In the genomic region with DNA sequence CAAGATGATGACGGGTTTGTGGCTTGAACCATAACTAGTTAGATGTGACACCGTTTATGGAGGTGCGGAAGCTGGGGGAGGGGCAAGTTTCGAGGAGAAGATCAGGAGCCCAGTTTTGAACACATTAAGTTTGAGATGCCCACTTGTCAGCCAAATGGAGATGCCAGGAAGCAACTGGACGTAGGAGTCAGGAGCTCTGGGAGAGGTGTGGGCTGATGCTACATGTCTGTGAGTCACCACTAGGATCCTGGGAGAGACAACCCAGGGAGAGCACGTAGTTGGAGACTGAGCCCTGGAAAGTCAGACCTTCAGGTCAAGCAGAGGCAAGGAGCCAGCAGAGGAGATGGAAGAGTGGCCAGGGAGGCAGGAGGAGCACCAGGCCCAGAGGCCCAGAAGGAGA, we compare ENCODE assay signal across 11 cellular contexts. TPM values are rescaled to one million over a fixed set of nuclear protein-coding genes. Genes with fewer than 3 reads are reported as not detected.
A peak's percentile ranks its signal among the peaks of the same experiment; 100 is the strongest.
DNase-seq lines count a peak whose midpoint lies in the region; ATAC-seq, FAIRE-seq and TF ChIP-seq lines count a peak whose summit lies in the region.
"Had no signal": no experiment of that assay in that cellular context is flagged by ENCODE, and none has a peak within 500 bp of the region (broad histone marks: within the 10 kb centered on the region; RNA-seq: fewer than 3 reads in every experiment).

No MANE protein-coding gene starts in this region.

- in situ Hi-C loops in IMR-90 (cut with MboI; ENCODE audit: low sequenced_read_pairs) = no loop called here
- in situ Hi-C loops in mammary epithelial cell (cut with MboI; ENCODE audit: low sequenced_read_pairs in 2 of 2) = no loop called here
- in situ Hi-C loops in HepG2 (cut with HindIII; ENCODE audit: extremely low pct_ligation_motif_present, low pct_unique_long_range_greater_than_20kb) = no loop called here

- no peaks in the 10 kb centered on the region for H3K9me3 ChIP-seq in BLaER1
- no peaks in the 10 kb centered on the region for H3K9me3 ChIP-seq in IMR-90 (ENCODE audit: control insufficient read depth, insufficient read depth, low read length)
- no peaks in the 10 kb centered on the region for H3K9me3 ChIP-seq in mammary epithelial cell (replicated peaks; ENCODE audit: insufficient read depth, low read length)
- H3K9me3 ChIP-seq in HepG2 (ENCODE audit: low read length) = no peaks in the 10 kb centered on the region
- H3K9me3 ChIP-seq in neural progenitor cell (ENCODE audit: low read depth) = no peaks in the 10 kb centered on the region

- no peak; the same call in 1 of the 2 replicates for TF ChIP-seq RAD21 in IMR-90 (IDR thresholded peaks at IDR 0.05; ENCODE audit: low read length)
- no peak for TF ChIP-seq RAD21 in HepG2 (CRISPR knock-in tag; IDR thresholded peaks at IDR 0.05)

- peak overlapping the region; percentile 99 for H4K91ac ChIP-seq in IMR-90 (ENCODE audit: insufficient read depth, low read depth, low read length)

- H3K79me2 ChIP-seq in mammary epithelial cell (ENCODE audit: insufficient read depth, low read length) (peaks cover 16% of the 10 kb centered on the region), HepG2 (ENCODE audit: insufficient read depth, low read length) (no peaks in the 10 kb centered on the region), neural progenitor cell (ENCODE audit: low read depth) (no peaks in the 10 kb centered on the region)

- H2BK120ac ChIP-seq in IMR-90 (ENCODE audit: low read depth, low read length) = peak overlapping the region; percentile 99

- H2BK15ac ChIP-seq in IMR-90 (ENCODE audit: low read depth, low read length) = peak overlapping the region; percentile 97; the same call in 2 of the 3 replicates

- H3K4me3 Mint-ChIP-seq in neural progenitor cell = no peak overlapping the region

- FAIRE-seq in HepG2 (lab: Jason Lieb, UNC) = no peak

- WGBS in IMR-90 (ENCODE audit: extremely low coverage in 2 of 2, insufficient read length in 1 of 2), 2 experiments = 62% methylated on average over 5 of the region's 6 CpGs; no CpG with 5 or more reads in 1 of the 2 experiments
- WGBS in mammary epithelial cell (ENCODE audit: low coverage, missing lambda C conversion rate) = 60% methylated on average over 6 of the region's 6 CpGs
- WGBS in HepG2 (ENCODE audit: low lambda C conversion rate) = 93% methylated on average over 6 of the region's 6 CpGs

- BruUV-seq in IMR-90 (replicated peaks; lab: Mats Ljungman, UMichigan) (no TSS peak), mammary epithelial cell (replicated peaks; lab: Mats Ljungman, UMichigan) (no TSS peak), HepG2 (replicated peaks; lab: Mats Ljungman, UMichigan) (no TSS peak)

- no peak overlapping the region for H3K4me3 ChIP-seq in BLaER1
- H3K4me3 ChIP-seq in IMR-90 (ENCODE audit: insufficient read depth, low read depth, low read length) = no peak overlapping the region
- H3K4me3 ChIP-seq in mammary epithelial cell (replicated peaks in 1 of 3; ENCODE audit: insufficient read depth in 1 of 3, low read depth in 2 of 3, low read length in 3 of 3) = no peak overlapping the region
- H3K4me3 ChIP-seq in HepG2 (replicated peaks in 1 of 3; ENCODE audit: insufficient read depth in 1 of 3, low read depth in 2 of 3, low read length in 3 of 3) = no peak overlapping the region
- no peak overlapping the region for H3K4me3 ChIP-seq in neural progenitor cell

- H3K27ac ChIP-seq in BLaER1 = no peak overlapping the region
- H3K27ac ChIP-seq in IMR-90 (ENCODE audit: insufficient read depth, low read length) = peak overlapping the region; percentile 87
- peak overlapping the region; percentile 82 for H3K27ac ChIP-seq in mammary epithelial cell (ENCODE audit: insufficient read depth, low read depth, low read length)
- H3K27ac ChIP-seq in HepG2 (ENCODE audit: extremely low read length, insufficient read depth, low read length) = peak overlapping the region; percentile 19
- H3K27ac ChIP-seq in neural progenitor cell = no peak overlapping the region

- H3K18ac ChIP-seq in IMR-90 (ENCODE audit: low read depth, low read length) = peak overlapping the region; percentile 95

- H3K79me1 ChIP-seq in IMR-90 (ENCODE audit: low read depth in 1 of 2, low read length in 2 of 2) = peaks cover 33 to 91% of the 10 kb centered on the region in 2 experiments; a peak in 3 of 4 replicates

- H3K36me3 Mint-ChIP-seq in neural progenitor cell = peaks cover 10% of the 10 kb centered on the region

- H4K20me1 ChIP-seq in BLaER1 (no peaks in the 10 kb centered on the region), IMR-90 (ENCODE audit: insufficient read depth, low read length) (peaks cover 13% of the 10 kb centered on the region), mammary epithelial cell (ENCODE audit: insufficient read depth, low read length) (no peaks in the 10 kb centered on the region), HepG2 (ENCODE audit: insufficient read depth, low read length) (peaks cover 34% of the 10 kb centered on the region; the same call in 1 of the 2 replicates), neural progenitor cell (ENCODE audit: low read depth) (no peaks in the 10 kb centered on the region)

- peaks cover 2% of the 10 kb centered on the region for H3K27me3 Mint-ChIP-seq in neural progenitor cell (ENCODE audit: insufficient read depth, low read depth)

- TF ChIP-seq POLR2A in IMR-90 (IDR thresholded peaks at IDR 0.05; ENCODE audit: low read depth, low read length) = no peak; the same call in 1 of the 2 replicates
- TF ChIP-seq POLR2A in HepG2 (IDR thresholded peaks at IDR 0.05; ENCODE audit: insufficient read depth in 1 of 2, low read depth in 2 of 2, low read length in 2 of 2) = no peak

- H3K56ac ChIP-seq in IMR-90 (ENCODE audit: extremely low read depth, insufficient read depth, low read length) = peak overlapping the region; percentile 39; the same call in 1 of the 2 replicates

- H3K14ac ChIP-seq in IMR-90 (replicated peaks; ENCODE audit: low read depth, low read length) = peak overlapping the region; percentile 92

- H3K9me1 ChIP-seq in IMR-90 (ENCODE audit: insufficient read depth, low read length) = peaks cover 47% of the 10 kb centered on the region

- POLR2A ChIA-PET in IMR-90 (lab: Charles Lee; ENCODE audit: unreplicated experiment) (interaction anchor here (0.6 kb wide), 1 partner anchor 95 kb away, joined by 4 read pairs; no protein-coding TSS in a partner anchor), HepG2 (lab: Yijun Ruan, JAX) (no interaction called here)

- H2AK9ac ChIP-seq in IMR-90 (replicated peaks; ENCODE audit: low read depth, low read length, poor library complexity) = peak overlapping the region; percentile 90

- H3K27me3 ChIP-seq in BLaER1 = no peaks in the 10 kb centered on the region; the same call in 1 of the 2 replicates
- no peaks in the 10 kb centered on the region for H3K27me3 ChIP-seq in IMR-90 (ENCODE audit: control insufficient read depth, insufficient read depth, low read length)
- no peaks in the 10 kb centered on the region for H3K27me3 ChIP-seq in mammary epithelial cell (ENCODE audit: insufficient read depth, low read length)
- no peaks in the 10 kb centered on the region for H3K27me3 ChIP-seq in HepG2 (ENCODE audit: control insufficient read depth in 1 of 2, insufficient read depth in 2 of 2, low read length in 2 of 2)
- no peaks in the 10 kb centered on the region for H3K27me3 ChIP-seq in neural progenitor cell

- dilution Hi-C loops in IMR-90 (cut with HindIII; ENCODE audit: low sequenced_read_pairs, unreplicated experiment) = no loop called here
- dilution Hi-C loops in mammary epithelial cell (cut with HindIII; ENCODE audit: low sequenced_read_pairs) = no loop called here

- TF ChIP-seq CTCF in IMR-90 (conservative IDR thresholded peaks at IDR 0.05; ENCODE audit: low read depth, low read length) (no peak), mammary epithelial cell (conservative IDR thresholded peaks at IDR 0.05 in 1 of 2, IDR thresholded peaks at IDR 0.05 in 1 of 2; ENCODE audit: extremely low read depth in 1 of 2, insufficient read depth in 1 of 2, low read depth in 1 of 2, low read length in 2 of 2) (no peak), HepG2 (CRISPR knock-in tag; IDR thresholded peaks at IDR 0.05) (no peak), neural progenitor cell (IDR thresholded peaks at IDR 0.05) (no peak)

- peak overlapping the region; percentile 100 for H2AK5ac ChIP-seq in IMR-90 (ENCODE audit: low read depth, low read length)

- H3K4me1 Mint-ChIP-seq in neural progenitor cell = peaks cover 6% of the 10 kb centered on the region

- intact Hi-C loops in IMR-90 (cut with micrococcal nuclease) = loop anchor here (1.0 to 5.0 kb wide), 3 partner anchors 43 to 115 kb away; partner anchors contain the start of gene SHB
- intact Hi-C loops in mammary epithelial cell (cut with micrococcal nuclease) = loop anchor here (2.0 to 5.0 kb wide), 3 partner anchors 32 to 95 kb away; no protein-coding TSS in a partner anchor
- intact Hi-C loops in HepG2 (cut with micrococcal nuclease; ENCODE audit: unreplicated experiment) = no loop called here

- H3K4me2 ChIP-seq in BLaER1 (peak overlapping the region; percentile 85), IMR-90 (ENCODE audit: low read depth, low read length) (no peak overlapping the region), mammary epithelial cell (ENCODE audit: insufficient read depth, low read depth, low read length) (peak overlapping the region; percentile 74), HepG2 (ENCODE audit: low read depth, low read length) (no peak overlapping the region), neural progenitor cell (no peak overlapping the region)

- H3K9me3 Mint-ChIP-seq in neural progenitor cell = no peaks in the 10 kb centered on the region

- peak overlapping the region; percentile 100 for H2BK5ac ChIP-seq in IMR-90 (ENCODE audit: low read depth, low read length, poor library complexity, severe bottlenecking)

- TF ChIP-seq EP300 in HepG2 (IDR thresholded peaks at IDR 0.05; ENCODE audit: low read depth in 2 of 2, low read length in 2 of 2) (no peak), HepG2 (CRISPR knock-in tag; IDR thresholded peaks at IDR 0.05; ENCODE audit: borderline replicate concordance) (no peak)

- no peak overlapping the region for H3K9ac ChIP-seq in BLaER1
- H3K9ac ChIP-seq in IMR-90 (ENCODE audit: low read depth, low read length) = no peak overlapping the region; the same call in 1 of the 2 replicates
- H3K9ac ChIP-seq in mammary epithelial cell (ENCODE audit: insufficient read depth, low read length) = no peak overlapping the region
- H3K9ac ChIP-seq in HepG2 (ENCODE audit: insufficient read depth, low read depth, low read length) = no peak overlapping the region
- H3K9ac ChIP-seq in neural progenitor cell = no peak overlapping the region

- peak overlapping the region; percentile 95 to 97 for H4K8ac ChIP-seq in IMR-90 (ENCODE audit: low read depth in 2 of 2, low read length in 2 of 2)

- H2AFZ ChIP-seq in IMR-90 (replicated peaks; ENCODE audit: low read length, poor library complexity) = peak overlapping the region; percentile 40
- H2AFZ ChIP-seq in mammary epithelial cell (ENCODE audit: low read depth, low read length) = no peak overlapping the region
- no peak overlapping the region for H2AFZ ChIP-seq in HepG2 (ENCODE audit: low read length)
- no peak overlapping the region for H2AFZ ChIP-seq in neural progenitor cell (replicated peaks)

- H3K4ac ChIP-seq in IMR-90 (ENCODE audit: low read depth, low read length) = peak overlapping the region; percentile 98

- H4K5ac ChIP-seq in IMR-90 (ENCODE audit: low read depth, low read length) = peak overlapping the region; percentile 94

- H2BK20ac ChIP-seq in IMR-90 (ENCODE audit: low read depth, low read length) = peak overlapping the region; percentile 98

- H3F3A ChIP-seq in neural progenitor cell (ENCODE audit: low read depth) = no peaks in the 10 kb centered on the region

- H3K36me3 ChIP-seq in BLaER1 (no peaks in the 10 kb centered on the region), IMR-90 (ENCODE audit: control insufficient read depth, insufficient read depth, low read length) (peaks cover 59% of the 10 kb centered on the region), mammary epithelial cell (ENCODE audit: insufficient read depth, low read length) (peaks cover 11% of the 10 kb centered on the region), HepG2 (replicated peaks in 1 of 2; ENCODE audit: control insufficient read depth in 1 of 2, insufficient read depth in 2 of 2, low read length in 2 of 2) (peaks cover 50 to 97% of the 10 kb centered on the region in 2 experiments), neural progenitor cell (no peaks in the 10 kb centered on the region)

- DNase-seq in IMR-90 (peak; percentile 96), mammary epithelial cell (peak; percentile 84), HepG2 (ENCODE audit: low spot score) (no peak), neural progenitor cell (ENCODE audit: low spot score) (no peak)
- DNase-seq: DND-41; stimulated activated CD4-positive, alpha-beta T cell treated with anti-CD3 and anti-CD28 coated beads, Interleukin-4, amount 100 ng/mL, for 1 hour had no signal

- ATAC-seq in IMR-90 (ENCODE audit: low read depth) (peak; percentile 11; the same call in 1 of the 2 replicates), HepG2 (peak; percentile 7; the same call in 1 of the 3 replicates), HG02938 (IDR thresholded peaks at IDR 0.05; ENCODE audit: unreplicated experiment) (no peak), GM21381 (IDR thresholded peaks at IDR 0.05; ENCODE audit: unreplicated experiment) (no peak), HG02610 (IDR thresholded peaks at IDR 0.05; ENCODE audit: unreplicated experiment) (no peak)
- ATAC-seq: left lobe of liver had no signal

- peak overlapping the region; percentile 95; the same call in 1 of the 2 replicates for H3K23ac ChIP-seq in IMR-90 (ENCODE audit: low read depth, low read length)

- H3K27ac Mint-ChIP-seq in neural progenitor cell = no peak overlapping the region

- H3K4me1 ChIP-seq in BLaER1 (peaks cover 96% of the 10 kb centered on the region), IMR-90 (ENCODE audit: control insufficient read depth, insufficient read depth, low read length) (peaks cover 28% of the 10 kb centered on the region), mammary epithelial cell (ENCODE audit: insufficient read depth, low read length) (peaks cover 46% of the 10 kb centered on the region), HepG2 (ENCODE audit: insufficient read depth, low read length) (peaks cover 30% of the 10 kb centered on the region), neural progenitor cell (no peaks in the 10 kb centered on the region)

- CTCF ChIA-PET in IMR-90 (lab: Yijun Ruan, JAX) (no interaction called here), mammary epithelial cell (lab: Charles Lee; ENCODE audit: low non-redundant PET) (interaction anchor here (0.7 kb wide), 1 partner anchor 12 kb away, joined by 3 read pairs; no protein-coding TSS in a partner anchor), HepG2 (lab: Yijun Ruan, JAX; ENCODE audit: low intra/inter-chr PET ratio, low total read pairs) (no interaction called here)

RNA-seq across cellular contexts. Expression of gene SLC25A51, which starts 48.8 kb away (rescaled TPM):
- total RNA-seq in IMR-90 (2012; rRNA removed) = 63.0 and 81.6 TPM in 2 replicates
- 10.6 and 14.1 TPM in 2 replicates for polyA plus RNA-seq in IMR-90 (2012; rRNA removed)
- 8.0 and 8.1 TPM in 2 replicates for polyA plus RNA-seq in IMR-90 (2012; cell fraction: cytosol; rRNA removed)
- 4.5 and 18.3 TPM in 2 replicates for polyA plus RNA-seq in IMR-90 (2012; cell fraction: nucleus; rRNA removed; ENCODE audit: low replicate concordance)
- total RNA-seq in mammary epithelial cell = 10 to 100 TPM; 30.0 to 78.0 TPM
- 25.0 TPM for polyA plus RNA-seq in mammary epithelial cell
- polyA minus RNA-seq in mammary epithelial cell = 25.6 TPM
- 37.7 and 40.7 TPM in 2 replicates for total RNA-seq in HepG2 (2016; rRNA removed; fragmentation: Illumina TruSeq; extraction: Trizol)
- total RNA-seq in HepG2 (2016; cell fraction: cytosol; rRNA removed; fragmentation: Illumina TruSeq; extraction: Trizol; ENCODE audit: low read depth) = 39.8 and 41.5 TPM in 2 replicates
- total RNA-seq in HepG2 (2016; cell fraction: insoluble cytoplasmic fraction; rRNA removed; fragmentation: Illumina TruSeq; extraction: Trizol) = 35.8 and 36.3 TPM in 2 replicates
- total RNA-seq in HepG2 (2016; cell fraction: membrane; rRNA removed; fragmentation: Illumina TruSeq; extraction: Trizol) = 69.7 and 71.8 TPM in 2 replicates
- total RNA-seq in HepG2 (2016; cell fraction: nucleus; rRNA removed; fragmentation: Illumina TruSeq; extraction: Trizol) = 20.0 and 24.7 TPM in 2 replicates
- polyA plus RNA-seq in HepG2 (2011; rRNA removed) = 14.6 and 15.4 TPM in 2 replicates
- polyA plus RNA-seq in HepG2 (2011; cell fraction: cytosol; rRNA removed) = 8.9 and 11.5 TPM in 2 replicates
- 11.8 and 14.7 TPM in 2 replicates for polyA plus RNA-seq in HepG2 (2011; cell fraction: nucleus; rRNA removed)
- 6.0 and 8.4 TPM in 2 replicates for polyA plus RNA-seq in HepG2 (2012)
- polyA plus RNA-seq in HepG2 (2016; cell fraction: cytosol; fragmentation: Illumina TruSeq; extraction: Trizol; ENCODE audit: low read depth) = 44.8 and 48.9 TPM in 2 replicates
- 19.9 and 21.9 TPM in 2 replicates for polyA plus RNA-seq in HepG2 (2016; cell fraction: insoluble cytoplasmic fraction; fragmentation: Illumina TruSeq; extraction: Trizol; ENCODE audit: low read depth)
- polyA plus RNA-seq in HepG2 (2016; cell fraction: membrane; fragmentation: Illumina TruSeq; extraction: Trizol; ENCODE audit: low read depth) = 48.0 and 51.0 TPM in 2 replicates
- polyA plus RNA-seq in HepG2 (2016; cell fraction: nucleus; fragmentation: Illumina TruSeq; extraction: Trizol; ENCODE audit: insufficient read depth, low read depth) = 17.6 and 20.1 TPM in 2 replicates
- polyA minus RNA-seq in HepG2 (2011; rRNA and poly(A)+ RNA removed; ENCODE audit: low replicate concordance) = 41.7 and 51.3 TPM in 2 replicates
- polyA minus RNA-seq in HepG2 (2011; cell fraction: cytosol; rRNA and poly(A)+ RNA removed) = 17.5 and 18.0 TPM in 2 replicates
- 40.2 and 47.6 TPM in 2 replicates for polyA minus RNA-seq in HepG2 (2011; cell fraction: nucleus; rRNA and poly(A)+ RNA removed)
- 22.6 and 24.6 TPM in 2 replicates for total RNA-seq in neural progenitor cell (ENCODE audit: low replicate concordance)

Comparison
In these comparisons a context has a peak if more than half of its experiments do, and no peak if none do; other contexts are left out.
1. H3K27ac ChIP-seq: peak in IMR-90 (single experiment), mammary epithelial cell (single experiment) and HepG2 (single experiment); none in BLaER1 (single experiment) and neural progenitor cell (single experiment).
2. H3K4me2 ChIP-seq: peak in BLaER1 (single experiment) and mammary epithelial cell (single experiment); none in IMR-90 (single experiment), HepG2 (single experiment) and neural progenitor cell (single experiment).
3. ATAC-seq: peak in IMR-90 (single experiment) and HepG2 (single experiment); none in HG02938 (single experiment), GM21381 (single experiment) and HG02610 (single experiment).
4. DNase-seq: peak in IMR-90 (single experiment) and mammary epithelial cell (single experiment); none in HepG2 (single experiment) and neural progenitor cell (single experiment).